ENCODE assay signal across 9 cellular contexts in the genomic region with DNA sequence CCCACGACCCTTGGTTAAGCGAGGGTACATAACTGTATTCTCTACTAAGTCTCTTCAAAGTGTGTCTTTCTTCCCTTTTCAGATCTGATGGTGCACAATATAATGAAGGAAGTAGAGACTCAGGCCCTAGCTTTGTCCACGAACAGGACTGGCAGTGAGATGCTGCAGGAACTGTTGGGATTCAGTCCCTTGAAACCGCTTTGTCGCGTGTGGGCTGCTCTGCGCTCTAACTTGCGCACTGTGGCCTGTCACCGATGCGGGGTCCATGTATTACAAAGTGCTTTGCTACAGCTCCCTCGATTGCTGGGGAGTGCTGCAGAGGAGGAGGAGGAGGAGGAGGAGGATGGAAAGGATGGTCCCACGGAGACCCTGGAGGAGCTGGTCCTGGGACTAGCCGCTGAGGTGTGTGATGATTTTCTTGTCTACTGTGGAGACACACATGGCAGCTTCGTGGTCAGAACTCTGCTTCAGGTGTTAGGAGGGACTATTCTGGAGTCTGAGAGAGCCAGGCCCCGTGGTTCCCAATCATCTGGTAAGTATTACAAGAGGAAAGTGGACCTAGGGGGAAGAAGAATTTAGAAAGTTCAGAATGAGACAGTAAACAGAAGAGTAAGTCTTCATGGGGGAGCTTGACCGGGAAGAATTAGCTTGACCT. TPM values are rescaled to one million over a fixed set of nuclear protein-coding genes. Genes with fewer than 3 reads are reported as not detected.
DNase-seq lines count a peak whose midpoint lies in the region; ATAC-seq and TF ChIP-seq lines count a peak whose summit lies in the region.
"Had no signal": no experiment of that assay in that cellular context is flagged by ENCODE, and none has a peak within 500 bp of the region (broad histone marks: within the 10 kb centered on the region; RNA-seq: fewer than 3 reads in every experiment).

No MANE protein-coding gene starts in this region.

- H3K4ac ChIP-seq in mesenchymal stem cell (ENCODE audit: low read depth in 1 of 2, low read length in 2 of 2): no peak overlapping the region

- 28 to 33% (median 29%) methylated on average over 16 of the region's 16 CpGs for WGBS in heart left ventricle, 4 donors
- WGBS in mesenchymal stem cell: 50% methylated on average over 14 of the region's 16 CpGs

- peak overlapping the region; percentile 75 to 99 (median 95) for H3K4me3 ChIP-seq in heart left ventricle
- H3K4me3 ChIP-seq in brain microvascular endothelial cell (ENCODE audit: low read depth, low read length): peak overlapping the region; percentile 98
- peak overlapping the region; percentile 90 to 99 for H3K4me3 ChIP-seq in mesenchymal stem cell (ENCODE audit: insufficient read depth in 1 of 2, low read depth in 1 of 2, low read length in 2 of 2)
- H3K4me3 ChIP-seq in upper lobe of right lung: peak overlapping the region; percentile 73

- no peak overlapping the region for H2BK15ac ChIP-seq in mesenchymal stem cell (ENCODE audit: low read depth, poor library complexity, severe bottlenecking)

- no peak overlapping the region for H3K14ac ChIP-seq in mesenchymal stem cell (ENCODE audit: low read length in 2 of 2)

- H3K79me1 ChIP-seq in mesenchymal stem cell (replicated peaks; ENCODE audit: low read length, poor library complexity, severe bottlenecking): peaks cover 39% of the 10 kb centered on the region

- H2AK5ac ChIP-seq in mesenchymal stem cell (ENCODE audit: low read length, severe bottlenecking): no peak overlapping the region

- intact Hi-C loops in heart left ventricle (cut with DNase I) (no loop called here), Right ventricle myocardium inferior (cut with DNase I) (no loop called here), upper lobe of right lung (cut with DNase I) (no loop called here)

- H3K9ac ChIP-seq in mesenchymal stem cell (ENCODE audit: low read length): peak overlapping the region; percentile 95

- no peak overlapping the region for H2BK120ac ChIP-seq in mesenchymal stem cell (ENCODE audit: low read depth, low read length)

- in situ Hi-C loops in brain microvascular endothelial cell (cut with HindIII; ENCODE audit: low pct_ligation_motif_present, low sequenced_read_pairs): no loop called here

- H2BK5ac ChIP-seq in mesenchymal stem cell (ENCODE audit: low read depth, low read length, poor library complexity, severe bottlenecking): no peak overlapping the region

- H2AFZ ChIP-seq in mesenchymal stem cell (ENCODE audit: low read depth, low read length): no peak overlapping the region

- ATAC-seq in heart left ventricle: no peak
- no peak for ATAC-seq in Right ventricle myocardium inferior
- no peak for ATAC-seq in upper lobe of right lung
- ATAC-seq in GM21717 (IDR thresholded peaks at IDR 0.05; ENCODE audit: unreplicated experiment): no peak

- peaks cover 0 to 57% (median 52%) of the 10 kb centered on the region in 9 donors for H3K36me3 ChIP-seq in heart left ventricle
- H3K36me3 ChIP-seq in brain microvascular endothelial cell (replicated peaks): peaks cover 45% of the 10 kb centered on the region
- peaks cover 43 to 52% of the 10 kb centered on the region in 2 experiments for H3K36me3 ChIP-seq in mesenchymal stem cell (ENCODE audit: control insufficient read depth in 1 of 2, insufficient read depth in 2 of 2, low read depth in 1 of 2, low read length in 2 of 2)
- peaks cover 47% of the 10 kb centered on the region for H3K36me3 ChIP-seq in upper lobe of right lung

- H3K27ac ChIP-seq in heart left ventricle: peak overlapping the region; percentile 1 to 91 (median 80)
- H3K27ac ChIP-seq in brain microvascular endothelial cell: no peak overlapping the region
- no peak overlapping the region for H3K27ac ChIP-seq in mesenchymal stem cell (ENCODE audit: low read length, poor library complexity, severe bottlenecking)
- peak overlapping the region; percentile 89 for H3K27ac ChIP-seq in upper lobe of right lung

- H3K23ac ChIP-seq in mesenchymal stem cell (ENCODE audit: low read length in 2 of 2): no peak overlapping the region

- peak overlapping the region; percentile 76 for H3K4me2 ChIP-seq in mesenchymal stem cell (ENCODE audit: low read length, poor library complexity, severe bottlenecking)

- H4K8ac ChIP-seq in mesenchymal stem cell (ENCODE audit: low read length): peak overlapping the region; percentile 19

- H3K18ac ChIP-seq in mesenchymal stem cell (ENCODE audit: low read depth in 1 of 2, low read length in 2 of 2): no peak overlapping the region

- no peaks in the 10 kb centered on the region for H3K9me3 ChIP-seq in heart left ventricle
- no peaks in the 10 kb centered on the region for H3K9me3 ChIP-seq in mesenchymal stem cell (ENCODE audit: control insufficient read depth, low read length)
- H3K9me3 ChIP-seq in upper lobe of right lung: no peaks in the 10 kb centered on the region

- no peak for TF ChIP-seq POLR2A in heart left ventricle (IDR thresholded peaks at IDR 0.05)

- H4K91ac ChIP-seq in mesenchymal stem cell (ENCODE audit: low read length): no peak overlapping the region

- DNase-seq in heart left ventricle (no peak), Right ventricle myocardium inferior (ENCODE audit: missing footprints) (no peak), brain microvascular endothelial cell (no peak), mesenchymal stem cell (no peak), upper lobe of right lung (no peak), globus pallidus (ENCODE audit: low spot score) (no peak), NCI-H526 (lab: John Stamatoyannopoulos, UW) (no peak)

- peaks cover 0 to 40% (median 24%) of the 10 kb centered on the region in 12 donors for H3K4me1 ChIP-seq in heart left ventricle
- peaks cover 17% of the 10 kb centered on the region for H3K4me1 ChIP-seq in mesenchymal stem cell (ENCODE audit: control insufficient read depth, insufficient read depth, low read depth, low read length)
- peaks cover 32% of the 10 kb centered on the region for H3K4me1 ChIP-seq in upper lobe of right lung

- H3K27me3 ChIP-seq in heart left ventricle (no peaks in the 10 kb centered on the region), brain microvascular endothelial cell (replicated peaks) (no peaks in the 10 kb centered on the region), mesenchymal stem cell (ENCODE audit: control insufficient read depth in 1 of 2, insufficient read depth in 1 of 2, low read length in 2 of 2) (no peaks in the 10 kb centered on the region), upper lobe of right lung (no peaks in the 10 kb centered on the region)

- no peak overlapping the region for H2BK12ac ChIP-seq in mesenchymal stem cell (ENCODE audit: low read length in 2 of 2)

- TF ChIP-seq CTCF in heart left ventricle (IDR thresholded peaks at IDR 0.05) (no peak), brain microvascular endothelial cell (IDR thresholded peaks at IDR 0.05; ENCODE audit: low read depth, low read length, missing control alignments) (no peak), upper lobe of right lung (IDR thresholded peaks at IDR 0.05) (no peak)

RNA-seq across cellular contexts. Expression of a gene that starts 0.8 kb away (rescaled TPM):
- total RNA-seq in heart left ventricle (10 to 100 TPM; 22.1 to 34.0 (median 27.8) TPM), Right ventricle myocardium inferior (23.0 TPM), upper lobe of right lung (21.4 TPM)
- polyA plus RNA-seq in heart left ventricle: 10 to 100 TPM; 13.5 to 29.8 TPM
- polyA plus RNA-seq in mesenchymal stem cell (2013, experiment 1 of 2): 8.0 TPM
- polyA plus RNA-seq in mesenchymal stem cell (2013, experiment 2 of 2): 7.6 TPM

RNA-seq across cellular contexts. Expression of a gene that starts 0.9 kb away (rescaled TPM):
- total RNA-seq in heart left ventricle (10 to 100 TPM in 6 of 9 donors, 1 to 10 TPM in 3; 6.3 to 18.1 (median 11.3) TPM), Right ventricle myocardium inferior (8.3 TPM), upper lobe of right lung (28.0 TPM)
- 10 to 100 TPM in 1 of 2 donors, 1 to 10 TPM in 1; 5.5 to 10.7 TPM for polyA plus RNA-seq in heart left ventricle
- 18.6 TPM for polyA plus RNA-seq in mesenchymal stem cell (2013, experiment 1 of 2)
- polyA plus RNA-seq in mesenchymal stem cell (2013, experiment 2 of 2): 21.3 TPM

RNA-seq across cellular contexts. Expression of a gene that starts 7.3 kb away (rescaled TPM):
- total RNA-seq in heart left ventricle: 10 to 100 TPM in 1 of 9 donors, 1 to 10 TPM in 8; 1.7 to 10.1 (median 3.0) TPM
- 1 to 10 TPM; 2.6 to 3.2 TPM for polyA plus RNA-seq in heart left ventricle
- total RNA-seq in Right ventricle myocardium inferior: 4.3 TPM
- polyA plus RNA-seq in mesenchymal stem cell (2013, experiment 1 of 2): not detected
- polyA plus RNA-seq in mesenchymal stem cell (2013, experiment 2 of 2): not detected
- total RNA-seq in upper lobe of right lung: 18.8 TPM
- total RNA-seq: NCI-H460 had no signal

RNA-seq across cellular contexts. Expression of a gene that starts 9.5 kb away (rescaled TPM):
- total RNA-seq in heart left ventricle (1 to 10 TPM in 7 of 9 donors, under 1 TPM in 2; 0.81 to 3.8 (median 1.6) TPM), Right ventricle myocardium inferior (0.57 TPM), upper lobe of right lung (6.4 TPM)
- under 1 TPM; 0.53 to 0.64 TPM for polyA plus RNA-seq in heart left ventricle
- polyA plus RNA-seq in mesenchymal stem cell (2013, experiment 1 of 2): 1.6 TPM
- 1.6 TPM for polyA plus RNA-seq in mesenchymal stem cell (2013, experiment 2 of 2)

RNA-seq across cellular contexts. Expression of a gene that starts 10.8 kb away (rescaled TPM):
- total RNA-seq in heart left ventricle (1 to 10 TPM in 8 of 9 donors, under 1 TPM in 1; 0.92 to 8.8 (median 1.7) TPM), Right ventricle myocardium inferior (2.1 TPM), upper lobe of right lung (9.8 TPM)
- polyA plus RNA-seq in heart left ventricle: 1 to 10 TPM; 1.2 to 2.2 TPM
- 2.9 TPM for polyA plus RNA-seq in mesenchymal stem cell (2013, experiment 1 of 2)
- polyA plus RNA-seq in mesenchymal stem cell (2013, experiment 2 of 2): 2.6 TPM

Comparison
In these comparisons a context has a peak if more than half of its experiments do, and no peak if none do; other contexts are left out.
1. H3K27ac ChIP-seq: peak in heart left ventricle (12 of 12) and upper lobe of right lung (single experiment); none in brain microvascular endothelial cell (single experiment) and mesenchymal stem cell (single experiment).
2. Peak in every context shown above with its lines, with median percentiles within 50 percentile points of each other: H3K4me3 ChIP-seq.